ENCODE assay signal across 7 cellular contexts in the genomic region with DNA sequence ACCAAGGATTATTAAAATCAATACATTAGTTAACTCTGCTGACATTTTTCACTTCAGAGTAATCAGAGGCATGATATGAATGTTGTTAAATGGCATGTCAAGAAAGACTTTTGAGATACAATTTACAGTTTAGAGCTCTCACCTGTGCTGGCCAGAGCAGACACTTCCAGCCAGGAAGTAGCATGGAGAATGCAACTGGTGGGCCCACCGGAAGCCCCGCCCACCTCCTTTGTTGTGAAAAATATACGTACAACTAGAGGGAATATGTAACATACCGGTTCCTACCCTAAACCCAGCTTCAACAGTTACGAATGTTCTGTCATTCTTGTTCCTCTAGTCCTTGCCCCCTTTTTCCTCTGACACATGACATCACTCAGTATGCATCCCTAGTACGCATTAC.
DNase-seq lines count a peak whose midpoint lies in the region; ATAC-seq and TF ChIP-seq lines count a peak whose summit lies in the region.

No MANE protein-coding gene starts in this region.

- peaks cover 12% of the 10 kb centered on the region for H3K4me1 ChIP-seq in right cardiac atrium (ENCODE audit: control insufficient read depth, insufficient read depth, low read length)

- intact Hi-C loops in activated T-helper 1 cell treated with anti-CD3 and anti-CD28 coated beads, Interleukin-12 subunit alpha, Interleukin-12 subunit beta, Interleukin-2, Interleukin-4 antibody, amounts not matched to agents 30 ng/mL and 10 ng/mL and 1 ng/mL, durations not matched to agents 14 hours and 24 hours and 36 hours (cut with micrococcal nuclease): loop anchor here (1.0 to 10.0 kb wide), 11 partner anchors 13 to 972 kb away; a partner anchor contains a TSS
- intact Hi-C loops in right cardiac atrium (cut with DNase I): loop anchor here in 1 of 4 donors (10.0 kb wide), 1 partner anchor 80 kb away; a partner anchor contains a TSS

- H3K9me3 ChIP-seq in right cardiac atrium (ENCODE audit: control insufficient read depth, low read length): no peaks in the 10 kb centered on the region

- H3K27me3 ChIP-seq in right cardiac atrium (ENCODE audit: control insufficient read depth, insufficient read depth): no peaks in the 10 kb centered on the region

- H3K4me3 Mint-ChIP-seq in activated T-helper 1 cell treated with anti-CD3 and anti-CD28 coated beads, Interleukin-12 subunit alpha, Interleukin-12 subunit beta, Interleukin-2, Interleukin-4 antibody, amounts not matched to agents 30 ng/mL and 10 ng/mL and 1 ng/mL, durations not matched to agents 14 hours and 24 hours and 36 hours: peak overlapping the region; percentile 78
- peak overlapping the region; percentile 63 to 73 for H3K4me3 Mint-ChIP-seq in stimulated activated naive CD8-positive, alpha-beta T cell treated with anti-CD3 and anti-CD28 coated beads, Interleukin-15, amount 100 ng/mL, for 72 hours

- H3K27me3 Mint-ChIP-seq in activated T-helper 1 cell treated with anti-CD3 and anti-CD28 coated beads, Interleukin-12 subunit alpha, Interleukin-12 subunit beta, Interleukin-2, Interleukin-4 antibody, amounts not matched to agents 30 ng/mL and 10 ng/mL and 1 ng/mL, durations not matched to agents 14 hours and 24 hours and 36 hours (ENCODE audit: insufficient read depth): peaks cover 2% of the 10 kb centered on the region
- no peaks in the 10 kb centered on the region for H3K27me3 Mint-ChIP-seq in stimulated activated naive CD8-positive, alpha-beta T cell treated with anti-CD3 and anti-CD28 coated beads, Interleukin-15, amount 100 ng/mL, for 72 hours

- peaks cover 51% of the 10 kb centered on the region for H3K36me3 Mint-ChIP-seq in activated T-helper 1 cell treated with anti-CD3 and anti-CD28 coated beads, Interleukin-12 subunit alpha, Interleukin-12 subunit beta, Interleukin-2, Interleukin-4 antibody, amounts not matched to agents 30 ng/mL and 10 ng/mL and 1 ng/mL, durations not matched to agents 14 hours and 24 hours and 36 hours (ENCODE audit: low read depth)

- no peak for TF ChIP-seq POLR2A in NB4 (IDR thresholded peaks at IDR 0.05; ENCODE audit: extremely low read depth, insufficient read length)

- peak overlapping the region; percentile 97 for H3K27ac Mint-ChIP-seq in activated T-helper 1 cell treated with anti-CD3 and anti-CD28 coated beads, Interleukin-12 subunit alpha, Interleukin-12 subunit beta, Interleukin-2, Interleukin-4 antibody, amounts not matched to agents 30 ng/mL and 10 ng/mL and 1 ng/mL, durations not matched to agents 14 hours and 24 hours and 36 hours
- peak overlapping the region; percentile 95 for H3K27ac Mint-ChIP-seq in stimulated activated naive CD8-positive, alpha-beta T cell treated with anti-CD3 and anti-CD28 coated beads, Interleukin-15, amount 100 ng/mL, for 72 hours

- H3K4me1 Mint-ChIP-seq in activated T-helper 1 cell treated with anti-CD3 and anti-CD28 coated beads, Interleukin-12 subunit alpha, Interleukin-12 subunit beta, Interleukin-2, Interleukin-4 antibody, amounts not matched to agents 30 ng/mL and 10 ng/mL and 1 ng/mL, durations not matched to agents 14 hours and 24 hours and 36 hours (ENCODE audit: low read depth): peaks cover 54% of the 10 kb centered on the region
- H3K4me1 Mint-ChIP-seq in stimulated activated naive CD8-positive, alpha-beta T cell treated with anti-CD3 and anti-CD28 coated beads, Interleukin-15, amount 100 ng/mL, for 72 hours: peaks cover 36% of the 10 kb centered on the region

- peak overlapping the region; percentile 27 for H3K4me3 ChIP-seq in NB4 (ENCODE audit: low read depth, low read length)
- no peak overlapping the region for H3K4me3 ChIP-seq in right cardiac atrium (ENCODE audit: low read length)

- ATAC-seq in right cardiac atrium: no peak
- ATAC-seq in stimulated activated naive CD8-positive, alpha-beta T cell treated with anti-CD3 and anti-CD28 coated beads, Interleukin-15, amount 100 ng/mL, for 72 hours: peak; percentile 45
- no peak for ATAC-seq in GM19463 (IDR thresholded peaks at IDR 0.05; ENCODE audit: unreplicated experiment)

- TF ChIP-seq CTCF in NB4 (IDR thresholded peaks at IDR 0.05; ENCODE audit: low read depth, low read length): no peak

- H3K9me3 Mint-ChIP-seq in activated T-helper 1 cell treated with anti-CD3 and anti-CD28 coated beads, Interleukin-12 subunit alpha, Interleukin-12 subunit beta, Interleukin-2, Interleukin-4 antibody, amounts not matched to agents 30 ng/mL and 10 ng/mL and 1 ng/mL, durations not matched to agents 14 hours and 24 hours and 36 hours: peaks cover 15% of the 10 kb centered on the region
- peaks cover 0 to 9% of the 10 kb centered on the region in 2 donors for H3K9me3 Mint-ChIP-seq in stimulated activated naive CD8-positive, alpha-beta T cell treated with anti-CD3 and anti-CD28 coated beads, Interleukin-15, amount 100 ng/mL, for 72 hours

- DNase-seq in NB4 (ENCODE audit: low read depth) (peak; percentile 53), right cardiac atrium (peak in 1 of 3 donors; percentile 61), NCI-H1105 (lab: John Stamatoyannopoulos, UW) (no peak), cerebellar cortex (ENCODE audit: low spot score) (no peak)
- no peak for DNase-seq in activated T-helper 1 cell treated with anti-CD3 and anti-CD28 coated beads, Interleukin-12 subunit alpha, Interleukin-12 subunit beta, Interleukin-2, Interleukin-4 antibody, amounts not matched to agents 30 ng/mL and 10 ng/mL and 1 ng/mL, durations not matched to agents 14 hours and 24 hours and 36 hours (ENCODE audit: low spot score)
- peak in 1 of 2 donors; percentile 31 for DNase-seq in stimulated activated naive CD8-positive, alpha-beta T cell treated with anti-CD3 and anti-CD28 coated beads, Interleukin-15, amount 100 ng/mL, for 72 hours

- peak overlapping the region; percentile 28 for H3K27ac ChIP-seq in right cardiac atrium (ENCODE audit: low read length)

- 85% methylated on average over 6 of the region's 6 CpGs for WGBS in right cardiac atrium
